In the genomic region with DNA sequence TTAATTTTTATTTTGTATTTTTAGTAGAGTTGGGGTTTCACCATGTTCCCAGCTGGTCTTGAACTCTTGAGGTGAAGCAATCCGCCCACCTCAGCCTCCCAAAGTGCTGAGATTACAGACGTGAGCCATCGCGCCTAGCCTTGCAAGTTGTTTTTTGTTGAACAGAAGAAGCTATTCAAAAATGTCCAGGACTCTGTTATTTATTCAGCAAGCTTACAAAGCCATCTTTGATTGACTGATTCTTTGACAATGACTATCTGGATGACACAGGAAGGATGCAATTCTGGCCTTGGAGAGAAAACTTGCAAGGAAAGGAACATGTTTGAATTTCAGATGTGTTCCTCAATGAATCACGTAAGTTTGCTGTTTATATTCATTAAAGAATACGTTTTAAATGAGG, we compare ENCODE assay signal across 26 cellular contexts.
DNase-seq lines count a peak whose midpoint lies in the region; ATAC-seq and TF ChIP-seq lines count a peak whose summit lies in the region.
"Had no signal": no experiment of that assay in that cellular context is flagged by ENCODE, and none has a peak within 500 bp of the region (broad histone marks: within the 10 kb centered on the region; RNA-seq: fewer than 3 reads in every experiment).

No MANE protein-coding gene starts in this region.

- no peak overlapping the region for H3K27ac ChIP-seq in right cardiac atrium (ENCODE audit: low read length)
- H3K27ac ChIP-seq in hepatocyte: peak overlapping the region; percentile 90
- H3K27ac ChIP-seq: breast epithelium, RWPE1, tibial artery had no signal

- H3K27me3 ChIP-seq in right cardiac atrium (ENCODE audit: control insufficient read depth, insufficient read depth) (no peaks in the 10 kb centered on the region), hepatocyte (no peaks in the 10 kb centered on the region)
- H3K27me3 ChIP-seq: BLaER1 treated with 17β-estradiol and CSF1 and Interleukin-3, amounts not matched to agents 10 nM and 100 nM; breast epithelium; left lung; spleen; tibial artery had no signal

- H4K20me1 ChIP-seq in hepatocyte (ENCODE audit: insufficient read depth, poor library complexity, severe bottlenecking): no peaks in the 10 kb centered on the region
- H4K20me1 ChIP-seq: BLaER1 treated with 17β-estradiol and CSF1 and Interleukin-3, amounts not matched to agents 10 nM and 100 nM had no signal

- no peak for ATAC-seq in right cardiac atrium
- ATAC-seq: A549, left lung, mucosa of descending colon had no signal

- intact Hi-C loops in right cardiac atrium (cut with DNase I): no loop called here
- intact Hi-C loops in cardiac septum (cut with DNase I): no loop called here

- H3K79me2 ChIP-seq in hepatocyte: no peaks in the 10 kb centered on the region

- H3K9me3 ChIP-seq in right cardiac atrium (ENCODE audit: control insufficient read depth, low read length) (no peaks in the 10 kb centered on the region), hepatocyte (ENCODE audit: low read depth) (no peaks in the 10 kb centered on the region)
- H3K9me3 ChIP-seq: A549, breast epithelium, left lung, mucosa of descending colon, tibial artery had no signal

- in situ Hi-C loops in SK-MEL-5 (cut with HindIII; ENCODE audit: low pct_unique_long_range_greater_than_20kb, low sequenced_read_pairs): no loop called here

- no peak for TF ChIP-seq CTCF in hepatocyte (IDR thresholded peaks at IDR 0.05; ENCODE audit: poor library complexity)

- H3K4me1 ChIP-seq in right cardiac atrium (ENCODE audit: control insufficient read depth, insufficient read depth, low read length) (peaks cover 2% of the 10 kb centered on the region), hepatocyte (ENCODE audit: insufficient read depth) (peaks cover 19% of the 10 kb centered on the region)
- H3K4me1 ChIP-seq: breast epithelium had no signal

- H3K4me3 ChIP-seq in right cardiac atrium (ENCODE audit: low read length): peak overlapping the region; percentile 66
- no peak overlapping the region for H3K4me3 ChIP-seq in hepatocyte
- H3K4me3 ChIP-seq: A549; BLaER1 treated with 17β-estradiol and CSF1 and Interleukin-3, amounts not matched to agents 10 nM and 100 nM; left lung; mucosa of descending colon; tibial artery had no signal

- DNase-seq in right cardiac atrium (no peak), cardiac septum (ENCODE audit: low spot score) (no peak), SK-MEL-5 (ENCODE audit: low read depth, low spot score) (peak; percentile 66), hepatocyte (ENCODE audit: low spot score) (no peak), NCI-H2196 treated with DMSO at 0.1 percent for 48 hours (lab: John Stamatoyannopoulos, UW; ENCODE audit: unreplicated experiment) (no peak), NCI-H128 (lab: John Stamatoyannopoulos, UW; ENCODE audit: unreplicated experiment) (no peak), AG08395 (ENCODE audit: low spot score) (no peak), DMS53 treated with DMSO at 0.1 percent for 48 hours (lab: John Stamatoyannopoulos, UW; ENCODE audit: unreplicated experiment) (no peak)
- DNase-seq: activated CD4-positive, alpha-beta T cell treated with anti-CD3 and anti-CD28 coated beads for 1 hour; activated gamma-delta T cell treated with Interleukin-2 at 50 U/mL for 16 hours; activated T-cell treated with anti-CD3 and anti-CD28 coated beads, Interleukin-2, amount 50 U/mL, for 1 hour; cortex of kidney; left lung; mucosa of descending colon; NCI-H1092; NCI-H2029 treated with DMSO at 0.1 percent for 48 hours; NCI-H446; NK-92 treated with Interleukin-12 subunit alpha and Interleukin-12 subunit beta, amount 100 ng/mL, for 24 hours; spleen; stimulated activated CD4-positive, alpha-beta T cell treated with anti-CD3 and anti-CD28 coated beads, Interleukin-4, amount 100 ng/mL, for 24 hours; SW 1271; tibial artery had no signal

- H3K36me3 ChIP-seq in hepatocyte (replicated peaks; ENCODE audit: insufficient read depth, low read depth): no peaks in the 10 kb centered on the region
- H3K36me3 ChIP-seq: breast epithelium, left lung, spleen, tibial artery had no signal

- H3K9me2 ChIP-seq in hepatocyte (replicated peaks; ENCODE audit: insufficient read depth): no peaks in the 10 kb centered on the region

- peak overlapping the region; percentile 69 for H3K4me2 ChIP-seq in hepatocyte

- H2AFZ ChIP-seq in hepatocyte: no peak overlapping the region

- 67% methylated on average over 6 of the region's 6 CpGs for WGBS in right cardiac atrium
- 77% methylated on average over 6 of the region's 6 CpGs for WGBS in hepatocyte (ENCODE audit: low lambda C conversion rate, missing lambda C conversion rate)
